ENCODE assay signal across 8 cellular contexts in the genomic region with DNA sequence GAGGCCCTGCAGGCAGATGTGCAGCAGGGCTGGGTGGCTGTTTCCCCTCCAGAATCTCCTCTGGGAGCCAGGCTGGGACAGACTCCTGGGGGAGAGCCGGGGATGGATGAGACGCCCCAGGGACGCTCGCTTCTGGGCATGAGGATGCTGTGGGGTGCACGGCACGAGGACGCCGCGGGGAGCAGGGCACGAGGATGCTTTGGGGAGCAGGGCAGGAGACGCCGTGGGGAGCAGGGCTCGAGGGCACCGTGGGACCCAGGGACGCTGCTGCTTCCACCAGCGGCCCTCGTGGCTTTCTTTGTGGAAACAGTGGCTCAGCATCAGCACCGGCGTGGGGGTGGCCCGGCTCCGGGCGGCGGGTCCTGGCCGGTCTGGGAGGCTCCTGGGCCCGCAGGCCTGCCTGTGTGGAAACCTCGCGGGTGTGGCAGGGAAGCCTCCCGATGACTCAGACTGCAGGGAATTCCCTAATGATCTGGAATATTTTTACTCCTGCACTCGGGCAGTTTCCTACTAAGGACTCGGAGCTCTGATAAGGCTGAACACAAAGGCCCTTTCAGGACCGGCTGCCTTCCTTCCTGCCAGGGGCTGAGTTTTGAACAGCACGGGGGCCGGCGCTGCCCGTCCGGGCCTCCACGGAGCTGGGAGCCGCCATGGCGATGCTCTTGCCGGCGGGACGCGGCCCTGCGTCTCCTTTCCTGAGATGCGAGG.
DNase-seq lines count a peak whose midpoint lies in the region; ATAC-seq, FAIRE-seq and TF ChIP-seq lines count a peak whose summit lies in the region.

No MANE protein-coding gene starts in this region.

- no peak for FAIRE-seq in kidney (lab: Jason Lieb, UNC)

- H3K27ac ChIP-seq in mammary epithelial cell (ENCODE audit: insufficient read depth, low read depth, low read length) (no peak overlapping the region), kidney (ENCODE audit: low read depth in 2 of 2, low read length in 2 of 2) (peak overlapping the region in 1 of 2 donors; percentile 28), stomach (peak overlapping the region; percentile 34 to 73 (median 65))

- H3K9me3 Mint-ChIP-seq in activated CD4-positive, alpha-beta T cell treated with anti-CD3 and anti-CD28 coated beads, Interleukin-2, amount 10 ng/mL, durations not matched to agents 24 days and 14 days = no peaks in the 10 kb centered on the region
- H3K9me3 Mint-ChIP-seq in activated CD8-positive, alpha-beta T cell treated with anti-CD3 and anti-CD28 coated beads, Interleukin-2, amount 10 ng/mL, durations not matched to agents 7 days and 5 days (ENCODE audit: insufficient read depth) = no peaks in the 10 kb centered on the region

- H3K4me1 Mint-ChIP-seq in activated CD4-positive, alpha-beta T cell treated with anti-CD3 and anti-CD28 coated beads, Interleukin-2, amount 10 ng/mL, durations not matched to agents 24 days and 14 days = peaks cover 4% of the 10 kb centered on the region
- H3K4me1 Mint-ChIP-seq in activated CD8-positive, alpha-beta T cell treated with anti-CD3 and anti-CD28 coated beads, Interleukin-2, amount 10 ng/mL, durations not matched to agents 7 days and 5 days (ENCODE audit: low read depth) = peaks cover 8% of the 10 kb centered on the region

- ATAC-seq in activated CD8-positive, alpha-beta T cell treated with anti-CD3 and anti-CD28 coated beads, Interleukin-2, amount 10 ng/mL, durations not matched to agents 7 days and 5 days = no peak

- DNase-seq in H7 = peak; percentile 72
- peak; percentile 75 for DNase-seq in mammary epithelial cell
- peak; percentile 87 for DNase-seq in kidney
- peak; percentile 63 for DNase-seq in stomach
- no peak for DNase-seq in activated CD4-positive, alpha-beta T cell treated with anti-CD3 and anti-CD28 coated beads, Interleukin-2, amount 10 ng/mL, durations not matched to agents 24 days and 14 days
- DNase-seq in Ammon's horn (ENCODE audit: low spot score) = no peak
- no peak for DNase-seq in activated CD8-positive, alpha-beta T cell treated with anti-CD3 and anti-CD28 coated beads, Interleukin-2, amount 10 ng/mL, durations not matched to agents 7 days and 5 days
- DNase-seq in NCI-H446 (lab: John Stamatoyannopoulos, UW) = no peak

- TF ChIP-seq EP300 in stomach (IDR thresholded peaks at IDR 0.05) = no peak

- H2AFZ ChIP-seq in mammary epithelial cell (ENCODE audit: low read depth, low read length) = no peak overlapping the region

- H3K79me2 ChIP-seq in mammary epithelial cell (ENCODE audit: insufficient read depth, low read length) = no peaks in the 10 kb centered on the region

- no peak for TF ChIP-seq POLR2A in stomach (IDR thresholded peaks at IDR 0.05)

- peaks cover 15% of the 10 kb centered on the region for H3K9me3 ChIP-seq in mammary epithelial cell (replicated peaks; ENCODE audit: insufficient read depth, low read length)
- no peaks in the 10 kb centered on the region for H3K9me3 ChIP-seq in kidney (ENCODE audit: control insufficient read depth in 1 of 2, low read length in 2 of 2)
- no peaks in the 10 kb centered on the region for H3K9me3 ChIP-seq in stomach

- no peaks in the 10 kb centered on the region for H3K36me3 ChIP-seq in H7 (replicated peaks; ENCODE audit: control insufficient read depth, insufficient read depth, low read length)
- H3K36me3 ChIP-seq in mammary epithelial cell (ENCODE audit: insufficient read depth, low read length) = no peaks in the 10 kb centered on the region
- H3K36me3 ChIP-seq in kidney (ENCODE audit: control insufficient read depth in 1 of 2, insufficient read depth in 2 of 2, low read length in 2 of 2) = no peaks in the 10 kb centered on the region
- H3K36me3 ChIP-seq in stomach = peaks cover 4 to 61% (median 42%) of the 10 kb centered on the region in 4 donors

- peaks cover 33% of the 10 kb centered on the region for H3K36me3 Mint-ChIP-seq in activated CD4-positive, alpha-beta T cell treated with anti-CD3 and anti-CD28 coated beads, Interleukin-2, amount 10 ng/mL, durations not matched to agents 24 days and 14 days (ENCODE audit: low read depth)
- H3K36me3 Mint-ChIP-seq in activated CD8-positive, alpha-beta T cell treated with anti-CD3 and anti-CD28 coated beads, Interleukin-2, amount 10 ng/mL, durations not matched to agents 7 days and 5 days (ENCODE audit: low read depth) = no peaks in the 10 kb centered on the region

- H3K27ac Mint-ChIP-seq in activated CD4-positive, alpha-beta T cell treated with anti-CD3 and anti-CD28 coated beads, Interleukin-2, amount 10 ng/mL, durations not matched to agents 24 days and 14 days = no peak overlapping the region
- no peak overlapping the region for H3K27ac Mint-ChIP-seq in activated CD8-positive, alpha-beta T cell treated with anti-CD3 and anti-CD28 coated beads, Interleukin-2, amount 10 ng/mL, durations not matched to agents 7 days and 5 days

- no TSS peak for BruUV-seq in mammary epithelial cell (replicated peaks; lab: Mats Ljungman, UMichigan)

- intact Hi-C loops in mammary epithelial cell (cut with micrococcal nuclease) = no loop called here
- intact Hi-C loops in kidney (cut with DNase I) = no loop called here
- intact Hi-C loops in stomach (cut with DNase I; ENCODE audit: low total_unique reads) = no loop called here
- intact Hi-C loops in activated CD4-positive, alpha-beta T cell treated with anti-CD3 and anti-CD28 coated beads, Interleukin-2, amount 10 ng/mL, durations not matched to agents 24 days and 14 days (cut with micrococcal nuclease) = no loop called here

- POLR2A ChIA-PET in activated CD8-positive, alpha-beta T cell treated with anti-CD3 and anti-CD28 coated beads, Interleukin-2, amount 10 ng/mL, durations not matched to agents 7 days and 5 days (lab: Charles Lee) = no interaction called here

- H3K27me3 ChIP-seq in H7 (ENCODE audit: control insufficient read depth, insufficient read depth, low read length) (no peaks in the 10 kb centered on the region), mammary epithelial cell (ENCODE audit: insufficient read depth, low read length) (peaks cover 2% of the 10 kb centered on the region), stomach (no peaks in the 10 kb centered on the region)

- H3K4me1 ChIP-seq in mammary epithelial cell (ENCODE audit: insufficient read depth, low read length) = peaks cover 5% of the 10 kb centered on the region
- H3K4me1 ChIP-seq in kidney (ENCODE audit: control insufficient read depth in 1 of 2, insufficient read depth in 1 of 2, low read depth in 1 of 2, low read length in 2 of 2) = no peaks in the 10 kb centered on the region
- H3K4me1 ChIP-seq in stomach = peaks cover 6 to 30% (median 17%) of the 10 kb centered on the region in 4 donors

- H3K4me3 Mint-ChIP-seq in activated CD4-positive, alpha-beta T cell treated with anti-CD3 and anti-CD28 coated beads, Interleukin-2, amount 10 ng/mL, durations not matched to agents 24 days and 14 days = no peak overlapping the region
- no peak overlapping the region for H3K4me3 Mint-ChIP-seq in activated CD8-positive, alpha-beta T cell treated with anti-CD3 and anti-CD28 coated beads, Interleukin-2, amount 10 ng/mL, durations not matched to agents 7 days and 5 days

- no peak overlapping the region for H3K9ac ChIP-seq in mammary epithelial cell (ENCODE audit: insufficient read depth, low read length)
- no peak overlapping the region for H3K9ac ChIP-seq in kidney (ENCODE audit: low read length in 2 of 2)

- H3K4me3 ChIP-seq in H7 (ENCODE audit: insufficient read depth, low read depth, low read length) (no peak overlapping the region), mammary epithelial cell (replicated peaks in 1 of 3; ENCODE audit: insufficient read depth in 1 of 3, low read depth in 2 of 3, low read length in 3 of 3) (no peak overlapping the region), kidney (ENCODE audit: low read length in 2 of 2) (no peak overlapping the region), stomach (peak overlapping the region in 1 of 4 donors; percentile 9)

- dilution Hi-C loops in mammary epithelial cell (cut with HindIII; ENCODE audit: low sequenced_read_pairs) = no loop called here

- no peak overlapping the region for H3K4me2 ChIP-seq in mammary epithelial cell (ENCODE audit: insufficient read depth, low read depth, low read length)

- WGBS in mammary epithelial cell (ENCODE audit: low coverage, missing lambda C conversion rate) = 11% methylated on average over 17 of the region's 45 CpGs
- 38 to 53% (median 41%) methylated on average over 43 to 45 of the region's 45 CpGs for WGBS in stomach, 5 donors

- CTCF ChIA-PET in mammary epithelial cell (lab: Charles Lee; ENCODE audit: low non-redundant PET) = no interaction called here
- CTCF ChIA-PET in activated CD8-positive, alpha-beta T cell treated with anti-CD3 and anti-CD28 coated beads, Interleukin-2, amount 10 ng/mL, durations not matched to agents 7 days and 5 days (lab: Charles Lee) = no interaction called here

- TF ChIP-seq CTCF in mammary epithelial cell (conservative IDR thresholded peaks at IDR 0.05 in 1 of 2, IDR thresholded peaks at IDR 0.05 in 1 of 2; ENCODE audit: extremely low read depth in 1 of 2, insufficient read depth in 1 of 2, low read depth in 1 of 2, low read length in 2 of 2) = no peak
- TF ChIP-seq CTCF in kidney (IDR thresholded peaks at IDR 0.05; ENCODE audit: borderline replicate concordance, extremely low read depth, insufficient read depth) = no peak
- TF ChIP-seq CTCF in stomach (IDR thresholded peaks at IDR 0.05) = no peak

- in situ Hi-C loops in mammary epithelial cell (cut with MboI; ENCODE audit: low sequenced_read_pairs in 2 of 2) = no loop called here

- H3K27me3 Mint-ChIP-seq in activated CD4-positive, alpha-beta T cell treated with anti-CD3 and anti-CD28 coated beads, Interleukin-2, amount 10 ng/mL, durations not matched to agents 24 days and 14 days = no peaks in the 10 kb centered on the region
- H3K27me3 Mint-ChIP-seq in activated CD8-positive, alpha-beta T cell treated with anti-CD3 and anti-CD28 coated beads, Interleukin-2, amount 10 ng/mL, durations not matched to agents 7 days and 5 days (ENCODE audit: low read depth) = no peaks in the 10 kb centered on the region

- no peaks in the 10 kb centered on the region for H4K20me1 ChIP-seq in mammary epithelial cell (ENCODE audit: insufficient read depth, low read length)

Comparison
In these comparisons a context has a peak if more than half of its experiments do, and no peak if none do; other contexts are left out.
1. DNase-seq: peak in H7 (single experiment), mammary epithelial cell (single experiment), kidney (single experiment) and stomach (single experiment); none in activated CD4-positive, alpha-beta T cell treated with anti-CD3 and anti-CD28 coated beads, Interleukin-2, amount 10 ng/mL, durations not matched to agents 24 days and 14 days (single experiment), Ammon's horn (single experiment), activated CD8-positive, alpha-beta T cell treated with anti-CD3 and anti-CD28 coated beads, Interleukin-2, amount 10 ng/mL, durations not matched to agents 7 days and 5 days (single experiment) and NCI-H446 (0 of 2).